2 cellular contexts compared by ENCODE assay signal in genomic region chr16:57627184-57627871, GRCh38.
TF ChIP-seq lines count a peak whose summit lies in the region.

No MANE protein-coding gene starts in this region.

TF ChIP-seq in HCT116, 20 proteins besides CTCF, POLR2A, EP300 and RAD21 (continued from another document):
- TF ChIP-seq REST (IDR thresholded peaks at IDR 0.05; ENCODE audit: low read depth) (no peak), EGR1 (IDR thresholded peaks at IDR 0.05; ENCODE audit: low read depth) (no peak), SIN3A (IDR thresholded peaks at IDR 0.05; ENCODE audit: low read depth) (no peak), SP1 (IDR thresholded peaks at IDR 0.05; ENCODE audit: low read depth) (no peak), ZBTB33 (IDR thresholded peaks at IDR 0.05; ENCODE audit: extremely low read depth, insufficient replicate concordance, low read length) (no peak), ZNF274 (IDR thresholded peaks at IDR 0.05; ENCODE audit: low read depth, low read length) (no peak), POLR2AphosphoS5 (IDR thresholded peaks at IDR 0.05; ENCODE audit: low read depth, low read length) (no peak), EZH2phosphoT487 (IDR thresholded peaks at IDR 0.05; ENCODE audit: borderline replicate concordance) (no peak), EZH2 (IDR thresholded peaks at IDR 0.05) (no peak), ATF3 (IDR thresholded peaks at IDR 0.05) (no peak), MAX (IDR thresholded peaks at IDR 0.05) (no peak), FOSL1 (IDR thresholded peaks at IDR 0.05; ENCODE audit: low read depth) (no peak), CBX3 (IDR thresholded peaks at IDR 0.05; ENCODE audit: low read depth) (no peak), YY1 (IDR thresholded peaks at IDR 0.05; ENCODE audit: extremely low read depth, insufficient replicate concordance, low read depth, low read length) (no peak)

TF ChIP-seq in WTC11, 78 proteins besides CTCF, POLR2A, EP300 and RAD21 (continued from another document):
- no peak for TF ChIP-seq TP53 (CRISPR knock-in tag; IDR thresholded peaks at IDR 0.05)
- no peak for TF ChIP-seq USF2 (CRISPR knock-in tag; IDR thresholded peaks at IDR 0.05)
